Comparison of ENCODE assay signal across 13 cellular contexts in genomic region chr7:69837387-69838068, GRCh38.
A peak's percentile ranks its signal among the peaks of the same experiment; 100 is the strongest.
DNase-seq lines count a peak whose midpoint lies in the region; ATAC-seq and TF ChIP-seq lines count a peak whose summit lies in the region.
"Had no signal": no experiment of that assay in that cellular context is flagged by ENCODE, and none has a peak within 500 bp of the region (broad histone marks: within the 10 kb centered on the region; RNA-seq: fewer than 3 reads in every experiment).

No MANE protein-coding gene starts in this region.

- no peak overlapping the region for H3K27ac ChIP-seq in DND-41 (ENCODE audit: low read length)
- H3K27ac ChIP-seq: C4-2B had no signal

- no peaks in the 10 kb centered on the region for H3K9me3 ChIP-seq in DND-41 (ENCODE audit: insufficient read depth, low read length, severe bottlenecking)

- no peak overlapping the region for H3K4me3 ChIP-seq in DND-41 (ENCODE audit: low read depth in 1 of 2, low read length in 2 of 2)

- H3K79me2 ChIP-seq in DND-41 (ENCODE audit: insufficient read depth, low read length) = peaks cover 5% of the 10 kb centered on the region; the same call in 1 of the 2 replicates

- H3K36me3 ChIP-seq in DND-41 (ENCODE audit: insufficient read depth, low read length) = no peaks in the 10 kb centered on the region

- ATAC-seq in DND-41 (ENCODE audit: insufficient read depth, low read depth) (peak; percentile 31; the same call in 1 of the 3 replicates), SK-N-SH treated with all-trans-retinoic acid at 6 μM for 48 hours (peak; percentile 86), GM18519 (IDR thresholded peaks at IDR 0.05; ENCODE audit: low FRiP score, unreplicated experiment) (no peak), HG02884 (IDR thresholded peaks at IDR 0.05; ENCODE audit: unreplicated experiment) (no peak), GM18511 (IDR thresholded peaks at IDR 0.05; ENCODE audit: unreplicated experiment) (no peak)
- ATAC-seq: activated CD8-positive, alpha-beta T cell treated with anti-CD3 and anti-CD28 coated beads for 36 hours; T-helper 17 cell had no signal

- no peak overlapping the region for H3K9ac ChIP-seq in DND-41 (ENCODE audit: low read depth, low read length)

- peaks cover 14% of the 10 kb centered on the region; the same call in 1 of the 2 replicates for H4K20me1 ChIP-seq in DND-41 (ENCODE audit: insufficient read depth, low read length)

- peaks cover 7% of the 10 kb centered on the region; the same call in 1 of the 2 replicates for H3K4me1 ChIP-seq in DND-41 (ENCODE audit: insufficient read depth, low read length)

- H3K27me3 ChIP-seq in DND-41 (ENCODE audit: insufficient read depth, low read length, poor library complexity) = no peaks in the 10 kb centered on the region

- H3K4me2 ChIP-seq in DND-41 (ENCODE audit: insufficient read depth, low read length) = no peak overlapping the region

- H2AFZ ChIP-seq in DND-41 (ENCODE audit: low read depth, low read length) = no peak overlapping the region

- DNase-seq in DND-41 (no peak), NCI-H187 treated with DMSO at 0.1 percent for 48 hours (lab: John Stamatoyannopoulos, UW) (peak; percentile 94), kidney tubule cell (ENCODE audit: low spot score) (peak; percentile 3), superior temporal gyrus (ENCODE audit: extremely low spot score) (no peak)
- DNase-seq: activated CD8-positive, alpha-beta T cell treated with anti-CD3 and anti-CD28 coated beads for 36 hours; HCEC 1CT; KG1; T-helper 17 cell had no signal

- TF ChIP-seq CTCF in DND-41 (IDR thresholded peaks at IDR 0.05; ENCODE audit: borderline replicate concordance, extremely low read depth, low read length, poor library complexity, severe bottlenecking) = no peak

TF ChIP-seq in SK-N-SH treated with all-trans-retinoic acid at 6 μM for 48 hours, 23 proteins besides CTCF, POLR2A, EP300 and RAD21:
- TF ChIP-seq PPARA (CRISPR knock-in tag; IDR thresholded peaks at IDR 0.05; ENCODE audit: borderline replicate concordance) (no peak), ISL1 (CRISPR knock-in tag; IDR thresholded peaks at IDR 0.05) (0 out of 2 replicates have a peak, but pooled peaks have one; percentile 14)
TF ChIP-seq in SK-N-SH treated with all-trans-retinoic acid at 6 μM for 48 hours: peak in this region for 1.

Comparison
In these comparisons a context has a peak if more than half of its experiments do, and no peak if none do; other contexts are left out.
1. ATAC-seq: peak in DND-41 (single experiment) and SK-N-SH treated with all-trans-retinoic acid at 6 μM for 48 hours (single experiment); none in GM18519 (single experiment), HG02884 (single experiment) and GM18511 (single experiment).
2. DNase-seq: peak in NCI-H187 treated with DMSO at 0.1 percent for 48 hours (single experiment) and kidney tubule cell (single experiment); none in DND-41 (single experiment) and superior temporal gyrus (single experiment).